Comparison of ENCODE assay signal across 19 cellular contexts in genomic region chr10:60350400-60350799, GRCh38. TPM values are rescaled to one million over a fixed set of nuclear protein-coding genes. Genes with fewer than 3 reads are reported as not detected.
DNase-seq lines count a peak whose midpoint lies in the region; ATAC-seq, FAIRE-seq and TF ChIP-seq lines count a peak whose summit lies in the region.
"Had no signal": no experiment of that assay in that cellular context is flagged by ENCODE, and none has a peak within 500 bp of the region (broad histone marks: within the 10 kb centered on the region; RNA-seq: fewer than 3 reads in every experiment).

No MANE protein-coding gene starts in this region.

- no peak overlapping the region for H2BK12ac ChIP-seq in neuronal stem cell (ENCODE audit: low read length)

- H3K27me3 Mint-ChIP-seq in activated CD4-positive, alpha-beta T cell treated with anti-CD3 and anti-CD28 coated beads, Interleukin-2, amount 10 ng/mL, durations not matched to agents 24 days and 14 days, result no peaks in the 10 kb centered on the region

- H2AFZ ChIP-seq in PC-3 (ENCODE audit: low read length) (0 out of 2 replicates have a peak overlapping the region, but pooled peaks have one; percentile 8), neuronal stem cell (ENCODE audit: low read length) (peak overlapping the region; percentile 11)

- H4K8ac ChIP-seq in neuronal stem cell (ENCODE audit: low read depth, low read length), result no peak overlapping the region

- H3F3A ChIP-seq in PC-3 (ENCODE audit: low read length, unreplicated experiment), result no peaks in the 10 kb centered on the region

- no peak overlapping the region for H2AK5ac ChIP-seq in neuronal stem cell (ENCODE audit: low read depth, low read length)

- H3K4me2 ChIP-seq in PC-3 (ENCODE audit: low read length) (peak overlapping the region; percentile 13; the same call in 1 of the 2 replicates), neuronal stem cell (ENCODE audit: insufficient read depth, low read length, poor library complexity, severe bottlenecking) (no peak overlapping the region)

- POLR2A ChIA-PET in PC-3 (lab: Charles Lee; ENCODE audit: unreplicated experiment), result interaction anchor here (0.6 kb wide), 2 partner anchors 27 to 87 kb away, joined by 4 to 7 read pairs; no protein-coding TSS in a partner anchor

- no peak overlapping the region for H3K4ac ChIP-seq in neuronal stem cell (ENCODE audit: low read length)

- no peak overlapping the region for H2BK15ac ChIP-seq in neuronal stem cell (ENCODE audit: low read length)

- H3K9me3 Mint-ChIP-seq in activated CD4-positive, alpha-beta T cell treated with anti-CD3 and anti-CD28 coated beads, Interleukin-2, amount 10 ng/mL, durations not matched to agents 24 days and 14 days, result no peaks in the 10 kb centered on the region
- H3K9me3 Mint-ChIP-seq: T-helper 1 cell treated with Interleukin-12 subunit alpha and Interleukin-12 subunit beta and Interleukin-4 antibody, amounts not matched to agents 30 μg/mL and 1 μg/mL, for 36 hours had no signal

- peaks cover 18% of the 10 kb centered on the region for H3K4me1 ChIP-seq in PC-3 (ENCODE audit: insufficient read depth, low read length)
- peaks cover 4 to 37% of the 10 kb centered on the region in 2 donors for H3K4me1 ChIP-seq in neuronal stem cell (ENCODE audit: control insufficient read depth in 2 of 2, insufficient read depth in 1 of 2, low read depth in 1 of 2, low read length in 2 of 2)
- H3K4me1 ChIP-seq: prostate gland had no signal

- DNase-seq in GM19239 (ENCODE audit: insufficient read length, low spot score), result no peak
- peak; percentile 16 for DNase-seq in PC-3
- DNase-seq in dorsolateral prefrontal cortex, result no peak
- DNase-seq in neuronal stem cell (ENCODE audit: low spot score), result no peak
- no peak for DNase-seq in activated CD4-positive, alpha-beta T cell treated with anti-CD3 and anti-CD28 coated beads, Interleukin-2, amount 10 ng/mL, durations not matched to agents 24 days and 14 days
- no peak for DNase-seq in H4 (ENCODE audit: low spot score)
- DNase-seq: activated CD4-positive, CD25-positive, alpha-beta regulatory T cell; activated effector memory CD4-positive, alpha-beta T cell treated with anti-CD3 and anti-CD28 coated beads, Interleukin-2, amount 50 U/mL, for 16 hours; aorta; DMS53; NCI-H1930; NCI-H526 treated with DMSO at 0.1 percent for 48 hours; stimulated activated CD4-positive, alpha-beta T cell treated with anti-CD3 and anti-CD28 coated beads, Interleukin-15, amount 100 ng/mL, for 24 hours had no signal

- no peaks in the 10 kb centered on the region for H3K36me3 Mint-ChIP-seq in activated CD4-positive, alpha-beta T cell treated with anti-CD3 and anti-CD28 coated beads, Interleukin-2, amount 10 ng/mL, durations not matched to agents 24 days and 14 days (ENCODE audit: low read depth)

- peak; percentile 21 for FAIRE-seq in GM19239 (lab: Jason Lieb, UNC)

- H3K27ac ChIP-seq in PC-3 (ENCODE audit: low read length), result no peak overlapping the region
- peak overlapping the region; percentile 53 to 99 (median 94) for H3K27ac ChIP-seq in dorsolateral prefrontal cortex
- no peak overlapping the region for H3K27ac ChIP-seq in neuronal stem cell (replicated peaks; ENCODE audit: low read length)
- H3K27ac ChIP-seq: prostate gland, RWPE1 had no signal

- H3K9ac ChIP-seq in PC-3 (ENCODE audit: low read length) (no peak overlapping the region), neuronal stem cell (ENCODE audit: low read depth, low read length, poor library complexity) (no peak overlapping the region)

- no peaks in the 10 kb centered on the region for H3K9me2 ChIP-seq in PC-3 (replicated peaks; ENCODE audit: low read length)

- H3K4me3 ChIP-seq in PC-3 (ENCODE audit: low read length), result no peak overlapping the region
- H3K4me3 ChIP-seq in dorsolateral prefrontal cortex, result peak overlapping the region in 1 of 59 donors; percentile 30
- no peak overlapping the region for H3K4me3 ChIP-seq in neuronal stem cell (ENCODE audit: low read length in 2 of 2)
- H3K4me3 ChIP-seq: esophagus muscularis mucosa, prostate gland had no signal

- BruUV-seq in PC-3 (replicated peaks; lab: Mats Ljungman, UMichigan), result no TSS peak

- no peak overlapping the region for H3K23ac ChIP-seq in neuronal stem cell (ENCODE audit: low read depth, low read length, poor library complexity)

- WGBS in neuronal stem cell (ENCODE audit: extremely low coverage in 2 of 2, insufficient read length in 2 of 2, insufficient replicate concordance in 1 of 2), 2 donors, result no CpG with 5 or more reads among the region's 2 CpGs

- no peaks in the 10 kb centered on the region for H3K9me3 ChIP-seq in PC-3 (ENCODE audit: low read length)
- H3K9me3 ChIP-seq in neuronal stem cell (replicated peaks in 1 of 2; ENCODE audit: control insufficient read depth in 2 of 2, insufficient read depth in 1 of 2, low read depth in 1 of 2, low read length in 2 of 2), result no peaks in the 10 kb centered on the region
- H3K9me3 ChIP-seq: esophagus muscularis mucosa, prostate gland had no signal

- no peaks in the 10 kb centered on the region for H3K79me1 ChIP-seq in neuronal stem cell (ENCODE audit: low read depth, low read length)

- intact Hi-C loops in PC-3 (cut with micrococcal nuclease) (no loop called here), dorsolateral prefrontal cortex (cut with DNase I) (loop anchor here (5.0 kb wide), 2 partner anchors 37 to 42 kb away; partner anchors contain the start of gene ANK3 (in 1 of the 2))
- intact Hi-C loops in activated CD4-positive, alpha-beta T cell treated with anti-CD3 and anti-CD28 coated beads, Interleukin-2, amount 10 ng/mL, durations not matched to agents 24 days and 14 days (cut with micrococcal nuclease), result no loop called here

- TF ChIP-seq CTCF in PC-3 (conservative IDR thresholded peaks at IDR 0.05; ENCODE audit: low read depth, low read length) (no peak), dorsolateral prefrontal cortex (IDR thresholded peaks at IDR 0.05 in 54 of 56, conservative IDR thresholded peaks at IDR 0.05 in 2 of 56; ENCODE audit: low read depth in 1 of 56, partially characterized antibody in 56 of 56) (no peak)

- H2BK120ac ChIP-seq in neuronal stem cell (ENCODE audit: low read depth, low read length), result no peak overlapping the region

- H3K4me3 Mint-ChIP-seq in activated CD4-positive, alpha-beta T cell treated with anti-CD3 and anti-CD28 coated beads, Interleukin-2, amount 10 ng/mL, durations not matched to agents 24 days and 14 days, result no peak overlapping the region
- H3K4me3 Mint-ChIP-seq: T-helper 1 cell treated with Interleukin-12 subunit alpha and Interleukin-12 subunit beta and Interleukin-4 antibody, amounts not matched to agents 30 μg/mL and 1 μg/mL, for 36 hours had no signal

- H3K27me3 ChIP-seq in PC-3 (ENCODE audit: low read length), result no peaks in the 10 kb centered on the region
- H3K27me3 ChIP-seq in dorsolateral prefrontal cortex, result no peaks in the 10 kb centered on the region
- H3K27me3 ChIP-seq in neuronal stem cell (ENCODE audit: control insufficient read depth in 3 of 3, insufficient read depth in 3 of 3, low read depth in 1 of 3, low read length in 3 of 3), result no peaks in the 10 kb centered on the region
- H3K27me3 ChIP-seq: esophagus muscularis mucosa had no signal

- no peaks in the 10 kb centered on the region for H3K4me1 Mint-ChIP-seq in activated CD4-positive, alpha-beta T cell treated with anti-CD3 and anti-CD28 coated beads, Interleukin-2, amount 10 ng/mL, durations not matched to agents 24 days and 14 days

- no peak overlapping the region for H2BK5ac ChIP-seq in neuronal stem cell (ENCODE audit: low read length)

- ATAC-seq in PC-3, result peak; percentile 26; the same call in 1 of the 2 replicates
- ATAC-seq in GM18870 (IDR thresholded peaks at IDR 0.05; ENCODE audit: unreplicated experiment), result no peak
- no peak for ATAC-seq in HG03095 (IDR thresholded peaks at IDR 0.05; ENCODE audit: unreplicated experiment)

- CTCF ChIA-PET in PC-3 (lab: Charles Lee), result interaction anchor here (1.0 kb wide), 1 partner anchor 15 kb away, joined by 4 read pairs; no protein-coding TSS in a partner anchor

- H3K18ac ChIP-seq in neuronal stem cell (ENCODE audit: low read length), result no peak overlapping the region

- no peaks in the 10 kb centered on the region for H3K79me2 ChIP-seq in PC-3 (ENCODE audit: low read length)

- no peak overlapping the region for H3K14ac ChIP-seq in neuronal stem cell (ENCODE audit: low read length)

- H3K36me3 ChIP-seq in PC-3 (ENCODE audit: low read depth, low read length) (no peaks in the 10 kb centered on the region), neuronal stem cell (replicated peaks in 1 of 2; ENCODE audit: control insufficient read depth in 2 of 2, insufficient read depth in 2 of 2, low read length in 2 of 2) (no peaks in the 10 kb centered on the region)
- H3K36me3 ChIP-seq: esophagus muscularis mucosa, prostate gland had no signal

- no peak overlapping the region for H4K91ac ChIP-seq in neuronal stem cell (ENCODE audit: low read depth, low read length, poor library complexity)

- no peak overlapping the region for H3K27ac Mint-ChIP-seq in activated CD4-positive, alpha-beta T cell treated with anti-CD3 and anti-CD28 coated beads, Interleukin-2, amount 10 ng/mL, durations not matched to agents 24 days and 14 days
- H3K27ac Mint-ChIP-seq: T-helper 1 cell treated with Interleukin-12 subunit alpha and Interleukin-12 subunit beta and Interleukin-4 antibody, amounts not matched to agents 30 μg/mL and 1 μg/mL, for 36 hours had no signal

- H4K20me1 ChIP-seq in PC-3 (ENCODE audit: low read length), result no peaks in the 10 kb centered on the region

RNA-seq across cellular contexts. Expression of gene ANK3, which starts 39.3 kb away (rescaled TPM):
- total RNA-seq in PC-3 (2014; rRNA removed), result 29.5 and 33.6 TPM in 2 replicates
- 100 to 1,000 TPM; 181 to 667 (median 439) TPM for total RNA-seq in dorsolateral prefrontal cortex
- polyA plus RNA-seq in neuronal stem cell (2013, experiment 1 of 2), result 57.1 TPM
- 57.8 TPM for polyA plus RNA-seq in neuronal stem cell (2013, experiment 2 of 2)
- total RNA-seq in activated CD4-positive, alpha-beta T cell treated with anti-CD3 and anti-CD28 coated beads, Interleukin-2, amount 10 ng/mL, durations not matched to agents 24 days and 14 days, result 22.9 and 23.5 TPM in 2 replicates
- total RNA-seq in H4 (2014; rRNA removed; shearing (Covaris generic)), result 9.1 and 10.2 TPM in 2 replicates

Comparison
In these comparisons a context has a peak if more than half of its experiments do, and no peak if none do; other contexts are left out.
1. H3K27ac ChIP-seq: peak in dorsolateral prefrontal cortex (59 of 59); none in PC-3 (single experiment) and neuronal stem cell (single experiment).
2. intact Hi-C loops: an anchor here in dorsolateral prefrontal cortex (5.0 kb wide); none called in PC-3 and activated CD4-positive, alpha-beta T cell treated with anti-CD3 and anti-CD28 coated beads, Interleukin-2, amount 10 ng/mL, durations not matched to agents 24 days and 14 days.